In genomic region chr3:112894258-112894657, GRCh38 we compare ENCODE assay signal across 1 cellular context.
TF ChIP-seq lines count a peak whose summit lies in the region.

No MANE protein-coding gene starts in this region.

TF ChIP-seq in K562, 482 proteins besides CTCF, POLR2A, EP300 and RAD21 (continued from another document):
- no peak for TF ChIP-seq ARID4B (CRISPR knock-in tag; IDR thresholded peaks at IDR 0.05)
- TF ChIP-seq TFAP4 (CRISPR knock-in tag; IDR thresholded peaks at IDR 0.05; ENCODE audit: borderline replicate concordance): peak; percentile 39; the same call in 1 of the 2 replicates
- TF ChIP-seq HLTF (IDR thresholded peaks at IDR 0.05): no peak
- peak; percentile 91 for TF ChIP-seq BACH1 (tag; IDR thresholded peaks at IDR 0.05)
- peak; percentile 92 for TF ChIP-seq MAFF (IDR thresholded peaks at IDR 0.05; ENCODE audit: low read length)
- no peak for TF ChIP-seq PHB (CRISPR knock-in tag; IDR thresholded peaks at IDR 0.05)
- peak; percentile 87 for TF ChIP-seq MAFK (IDR thresholded peaks at IDR 0.05; ENCODE audit: low read length)
- no peak for TF ChIP-seq ADNP (tag; IDR thresholded peaks at IDR 0.05)
- no peak for TF ChIP-seq ZNF408 (CRISPR knock-in tag; IDR thresholded peaks at IDR 0.05; ENCODE audit: low read depth)
- 0 out of 2 replicates have a peak, but pooled peaks have one; percentile 30 for TF ChIP-seq ZNF592 (IDR thresholded peaks at IDR 0.05)
- TF ChIP-seq C11orf30 (IDR thresholded peaks at IDR 0.05; ENCODE audit: low read depth): peak; percentile 93
- TF ChIP-seq CEBPG (CRISPR knock-in tag; IDR thresholded peaks at IDR 0.05): no peak
- TF ChIP-seq CEBPG (tag; conservative IDR thresholded peaks at IDR 0.05 in 1 of 2, IDR thresholded peaks at IDR 0.05 in 1 of 2): no peak
- TF ChIP-seq MAFG (tag; conservative IDR thresholded peaks at IDR 0.05): peak; percentile 97
- no peak for TF ChIP-seq KDM2B (CRISPR knock-in tag; IDR thresholded peaks at IDR 0.05)
- peak; percentile 17; the same call in 1 of the 2 replicates for TF ChIP-seq EP400 (IDR thresholded peaks at IDR 0.05)
- peak; percentile 42; the same call in 1 of the 2 replicates for TF ChIP-seq ARID1B (IDR thresholded peaks at IDR 0.05)
- TF ChIP-seq NFATC3 (IDR thresholded peaks at IDR 0.05): no peak
- peak; percentile 93 for TF ChIP-seq NFE2L1 (tag; IDR thresholded peaks at IDR 0.05; ENCODE audit: borderline replicate concordance, low read depth)
- peak; percentile 95 for TF ChIP-seq ZNF316 (IDR thresholded peaks at IDR 0.05)
- TF ChIP-seq SMARCA4 (IDR thresholded peaks at IDR 0.05): peak; percentile 65
